Comparison of ENCODE assay signal across 9 cellular contexts in genomic region chr11:120801801-120802689, GRCh38.
DNase-seq lines count a peak whose midpoint lies in the region; ATAC-seq, FAIRE-seq and TF ChIP-seq lines count a peak whose summit lies in the region.
"Had no signal": no experiment of that assay in that cellular context is flagged by ENCODE, and none has a peak within 500 bp of the region (broad histone marks: within the 10 kb centered on the region; RNA-seq: fewer than 3 reads in every experiment).

No MANE protein-coding gene starts in this region.

- H3F3A ChIP-seq in PC-3 (ENCODE audit: low read length, unreplicated experiment): no peaks in the 10 kb centered on the region

- H3K9ac ChIP-seq in PC-3 (ENCODE audit: low read length): no peak overlapping the region

- TF ChIP-seq CTCF in D721Med (IDR thresholded peaks at IDR 0.05; ENCODE audit: insufficient read depth, missing control alignments): peak; percentile 90
- TF ChIP-seq CTCF in PC-3 (conservative IDR thresholded peaks at IDR 0.05; ENCODE audit: low read depth, low read length): peak; percentile 95
- peak; percentile 91 for TF ChIP-seq CTCF in left ventricle myocardium inferior (IDR thresholded peaks at IDR 0.05; ENCODE audit: borderline replicate concordance)

- H3K4me3 ChIP-seq in PC-3 (ENCODE audit: low read length) (no peak overlapping the region), left ventricle myocardium inferior (no peak overlapping the region)

- POLR2A ChIA-PET in PC-3 (lab: Charles Lee; ENCODE audit: unreplicated experiment): no interaction called here

- H3K27me3 ChIP-seq in PC-3 (ENCODE audit: low read length) (peaks cover 10% of the 10 kb centered on the region), left ventricle myocardium inferior (ENCODE audit: low read depth) (peaks cover 92% of the 10 kb centered on the region)

- H3K27ac ChIP-seq in PC-3 (ENCODE audit: low read length) (no peak overlapping the region), left ventricle myocardium inferior (replicated peaks) (no peak overlapping the region)

- FAIRE-seq in D721Med (lab: Jason Lieb, UNC): peak; percentile 70
- FAIRE-seq: TTC549 had no signal

- CTCF ChIA-PET in PC-3 (lab: Charles Lee): interaction anchor here (0.7 kb wide), 1 partner anchor 49 kb away, joined by 3 read pairs; no protein-coding TSS in a partner anchor

- ATAC-seq in PC-3 (peak; percentile 64), HG03280 (IDR thresholded peaks at IDR 0.05; ENCODE audit: unreplicated experiment) (no peak), GM19324 (IDR thresholded peaks at IDR 0.05; ENCODE audit: low FRiP score, unreplicated experiment) (no peak)

- no peak overlapping the region for H2AFZ ChIP-seq in PC-3 (ENCODE audit: low read length)

- no peaks in the 10 kb centered on the region for H3K79me2 ChIP-seq in PC-3 (ENCODE audit: low read length)

- H3K9me2 ChIP-seq in PC-3 (replicated peaks; ENCODE audit: low read length): no peaks in the 10 kb centered on the region

- H3K36me3 ChIP-seq in PC-3 (ENCODE audit: low read depth, low read length) (no peaks in the 10 kb centered on the region), left ventricle myocardium inferior (no peaks in the 10 kb centered on the region)

- intact Hi-C loops in PC-3 (cut with micrococcal nuclease): loop anchor here (10.0 kb wide), 1 partner anchor 297 kb away; no protein-coding TSS in a partner anchor
- intact Hi-C loops in left ventricle myocardium inferior (cut with micrococcal nuclease): no loop called here

- no peaks in the 10 kb centered on the region for H4K20me1 ChIP-seq in PC-3 (ENCODE audit: low read length)

- no TSS peak for BruUV-seq in PC-3 (replicated peaks; lab: Mats Ljungman, UMichigan)

- H3K4me2 ChIP-seq in PC-3 (ENCODE audit: low read length): no peak overlapping the region

- H3K9me3 ChIP-seq in PC-3 (ENCODE audit: low read length): no peaks in the 10 kb centered on the region
- no peaks in the 10 kb centered on the region for H3K9me3 ChIP-seq in left ventricle myocardium inferior (replicated peaks)

- DNase-seq in D721Med (ENCODE audit: insufficient read length, low spot score): peak; percentile 70
- DNase-seq in HPDE6-E6E7 (ENCODE audit: extremely low spot score): peak; percentile 52
- DNase-seq in PC-3: peak; percentile 76
- peak; percentile 35 for DNase-seq in activated naive CD4-positive, alpha-beta T cell treated with anti-CD3 and anti-CD28 coated beads, Interleukin-2, amount 50 U/mL, for 16 hours
- peak; percentile 44 for DNase-seq in left ventricle myocardium inferior
- peak; percentile 27 for DNase-seq in pulmonary artery endothelial cell (ENCODE audit: low read depth, low spot score)

- H3K4me1 ChIP-seq in PC-3 (ENCODE audit: insufficient read depth, low read length) (peaks cover 2% of the 10 kb centered on the region), left ventricle myocardium inferior (no peaks in the 10 kb centered on the region)
